Comparison of ENCODE assay signal across 15 cellular contexts in the genomic region with DNA sequence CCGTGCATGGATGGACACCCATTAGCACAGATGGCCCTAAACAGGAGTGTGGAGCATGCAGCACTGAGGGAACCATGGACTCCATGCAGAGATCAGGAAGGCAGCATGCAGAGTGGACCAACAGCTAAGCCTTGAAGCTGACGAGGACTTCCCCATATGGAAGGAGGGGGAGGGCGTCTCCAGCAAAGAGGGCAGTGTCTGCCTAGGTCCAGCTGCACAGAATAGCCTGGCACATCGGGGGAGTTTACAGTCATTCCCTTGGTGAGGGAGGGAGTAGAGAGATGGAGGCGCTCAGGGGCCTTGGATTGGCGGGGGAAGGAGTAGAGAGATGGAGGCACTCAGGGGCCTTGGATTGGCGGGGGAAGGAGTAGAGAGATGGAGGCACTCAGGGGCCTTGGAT.
DNase-seq lines count a peak whose midpoint lies in the region; ATAC-seq and TF ChIP-seq lines count a peak whose summit lies in the region.
"Had no signal": no experiment of that assay in that cellular context is flagged by ENCODE, and none has a peak within 500 bp of the region (broad histone marks: within the 10 kb centered on the region; RNA-seq: fewer than 3 reads in every experiment).

No MANE protein-coding gene starts in this region.

- 93% methylated on average over 7 of the region's 7 CpGs for WGBS in sigmoid colon, 2 donors

- intact Hi-C loops in dorsolateral prefrontal cortex (cut with DNase I), result no loop called here
- intact Hi-C loops in sigmoid colon (cut with DNase I), result no loop called here

- no peak for ATAC-seq in RWPE2 (ENCODE audit: low read depth)
- no peak for ATAC-seq in GM21515 (IDR thresholded peaks at IDR 0.05; ENCODE audit: unreplicated experiment)
- ATAC-seq in GM21381 (IDR thresholded peaks at IDR 0.05; ENCODE audit: unreplicated experiment), result no peak
- ATAC-seq: HCT116 had no signal

- no peak for TF ChIP-seq EP300 in sigmoid colon (IDR thresholded peaks at IDR 0.05)

- H3K36me3 ChIP-seq in RWPE2 (ENCODE audit: low read depth) (peaks cover 86% of the 10 kb centered on the region), sigmoid colon (peaks cover 14 to 100% (median 70%) of the 10 kb centered on the region in 4 donors), Peyer's patch (peaks cover 0 to 73% (median 0%) of the 10 kb centered on the region in 3 donors)

- no peaks in the 10 kb centered on the region for H3K4me1 ChIP-seq in RWPE2 (ENCODE audit: insufficient read depth, poor library complexity, severe bottlenecking)
- no peaks in the 10 kb centered on the region for H3K4me1 ChIP-seq in sigmoid colon
- H3K4me1 ChIP-seq in Peyer's patch, result peaks cover 0 to 19% (median 0%) of the 10 kb centered on the region in 4 donors

- TF ChIP-seq CTCF in RWPE2 (IDR thresholded peaks at IDR 0.05; ENCODE audit: poor library complexity, severe bottlenecking) (no peak), dorsolateral prefrontal cortex (IDR thresholded peaks at IDR 0.05 in 54 of 56, conservative IDR thresholded peaks at IDR 0.05 in 2 of 56; ENCODE audit: low read depth in 1 of 56, partially characterized antibody in 56 of 56) (peak in 1 of 56 donors; percentile 9), sigmoid colon (IDR thresholded peaks at IDR 0.05) (no peak), Peyer's patch (IDR thresholded peaks at IDR 0.05) (no peak)

- DNase-seq in RWPE2 (ENCODE audit: low spot score) (peak; percentile 37), dorsolateral prefrontal cortex (peak in 9 of 10 donors; percentile 41 to 80 (median 77)), midbrain (lab: John Stamatoyannopoulos, UW) (peak; percentile 52), sigmoid colon (peak; percentile 30), Peyer's patch (no peak), AG08396 (ENCODE audit: low spot score) (no peak)
- DNase-seq: NCI-H1417 treated with DMSO at 0.1 percent for 48 hours, NCI-H1930, NCI-H446, NCI-H69, SHP77 treated with DMSO at 0.1 percent for 48 hours had no signal

- TF ChIP-seq POLR2A in sigmoid colon (IDR thresholded peaks at IDR 0.05) (no peak), Peyer's patch (IDR thresholded peaks at IDR 0.05) (no peak)

- H3K27ac ChIP-seq in RWPE2 (ENCODE audit: poor library complexity, severe bottlenecking) (no peak overlapping the region), dorsolateral prefrontal cortex (peak overlapping the region in 58 of 59 donors; percentile 14 to 92 (median 78)), sigmoid colon (no peak overlapping the region), Peyer's patch (no peak overlapping the region)
- H3K27ac ChIP-seq: C4-2B had no signal

- H3K27me3 ChIP-seq in RWPE2 (ENCODE audit: insufficient read depth, poor library complexity, severe bottlenecking) (no peaks in the 10 kb centered on the region), dorsolateral prefrontal cortex (no peaks in the 10 kb centered on the region), sigmoid colon (no peaks in the 10 kb centered on the region), Peyer's patch (no peaks in the 10 kb centered on the region)

- H3K4me3 ChIP-seq in RWPE2 (ENCODE audit: severe bottlenecking) (no peak overlapping the region), dorsolateral prefrontal cortex (no peak overlapping the region), sigmoid colon (no peak overlapping the region), Peyer's patch (no peak overlapping the region)

- H3K9me3 ChIP-seq in RWPE2 (ENCODE audit: severe bottlenecking), result no peaks in the 10 kb centered on the region
- H3K9me3 ChIP-seq in sigmoid colon, result no peaks in the 10 kb centered on the region
- no peaks in the 10 kb centered on the region for H3K9me3 ChIP-seq in Peyer's patch

Comparison
In these comparisons a context has a peak if more than half of its experiments do, and no peak if none do; other contexts are left out.
1. DNase-seq: peak in RWPE2 (single experiment), dorsolateral prefrontal cortex (9 of 10), midbrain (single experiment) and sigmoid colon (single experiment); none in Peyer's patch (0 of 3) and AG08396 (single experiment).
2. H3K27ac ChIP-seq: peak in dorsolateral prefrontal cortex (58 of 59); none in RWPE2 (single experiment), sigmoid colon (0 of 4) and Peyer's patch (0 of 4).